26 cellular contexts compared by ENCODE assay signal in the genomic region with DNA sequence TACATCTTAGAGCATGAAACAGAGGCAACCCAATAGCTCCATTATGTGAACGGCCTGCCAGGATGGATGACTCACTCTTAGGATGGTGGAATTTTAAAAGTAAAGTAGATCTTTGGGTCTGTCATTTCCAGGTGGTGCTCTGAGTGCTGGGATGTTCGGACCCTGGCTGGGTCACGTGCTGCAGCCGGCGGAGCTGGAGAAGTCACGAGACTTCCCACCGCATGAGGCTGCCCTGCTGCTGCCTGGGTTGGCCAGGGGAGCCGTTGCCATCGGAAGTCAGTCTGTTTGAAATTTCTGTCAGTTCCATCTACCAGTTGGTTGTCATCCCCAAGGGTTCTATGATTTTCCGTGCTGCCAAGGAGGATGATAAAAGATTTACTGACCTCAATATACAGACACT.
"Had no signal": no experiment of that assay in that cellular context is flagged by ENCODE, and none has a peak within 500 bp of the region (broad histone marks: within the 10 kb centered on the region; RNA-seq: fewer than 3 reads in every experiment).

No MANE protein-coding gene starts in this region.

- H3K36me3 ChIP-seq: adrenal gland, Peyer's patch, SJSA1 had no signal

- H3K4me3 Mint-ChIP-seq: activated CD8-positive, alpha-beta T cell treated with anti-CD3 and anti-CD28 coated beads, Interleukin-2, amount 10 ng/mL, durations not matched to agents 7 days and 5 days; activated naive CD8-positive, alpha-beta T cell treated with anti-CD3 and anti-CD28 coated beads, Interleukin-2, amount 10 ng/mL, durations not matched to agents 7 days and 5 days; T-helper 2 cell treated with Interferon-gamma antibody and Interleukin-4, amounts not matched to agents 5 μg/mL and 100 μg/mL, for 36 hours had no signal

- DNase-seq: activated CD4-positive, alpha-beta T cell treated with anti-CD3 and anti-CD28 coated beads for 48 hours; activated CD4-positive, alpha-beta T cell treated with anti-CD3 and anti-CD28 coated beads, Interleukin-2, amount 50 U/mL, for 4 hours; activated CD4-positive, CD25-positive, alpha-beta regulatory T cell treated with anti-CD3 and anti-CD28 coated beads, Interleukin-2, amount 50 U/mL, for 72 hours; activated CD8-positive, alpha-beta memory T cell treated with anti-CD3 and anti-CD28 coated beads, Interleukin-2, amount 50 U/mL, for 48 hours; activated CD8-positive, alpha-beta T cell treated with anti-CD3 and anti-CD28 coated beads, Interleukin-2, amount 10 ng/mL, durations not matched to agents 7 days and 5 days; activated naive CD4-positive, alpha-beta T cell treated with anti-CD3 and anti-CD28 coated beads, Interleukin-2, amount 50 U/mL, for 16 hours; activated naive CD8-positive, alpha-beta T cell treated with anti-CD3 and anti-CD28 coated beads, Interleukin-2, amount 10 ng/mL, durations not matched to agents 7 days and 5 days; activated T-cell treated with anti-CD3 and anti-CD28 coated beads, Interleukin-2, amount 50 U/mL, for 1 hour; adrenal gland; anterior cingulate cortex; cerebellar nuclear complex; NCI-H1092; NCI-H1417; NCI-H1694; NCI-H2029 treated with DMSO at 0.1 percent for 48 hours; NCI-H345; NCI-H510A; NCI-H69; NK-92 treated with Interleukin-12 subunit alpha and Interleukin-12 subunit beta, amount 100 ng/mL, for 24 hours; OCI-M1; Peyer's patch; SHP77; SW 1271 had no signal

- H3K27ac ChIP-seq: adrenal gland, Peyer's patch, SJSA1 had no signal

- H3K27ac Mint-ChIP-seq: activated CD8-positive, alpha-beta T cell treated with anti-CD3 and anti-CD28 coated beads, Interleukin-2, amount 10 ng/mL, durations not matched to agents 7 days and 5 days; activated naive CD8-positive, alpha-beta T cell treated with anti-CD3 and anti-CD28 coated beads, Interleukin-2, amount 10 ng/mL, durations not matched to agents 7 days and 5 days; T-helper 2 cell treated with Interferon-gamma antibody and Interleukin-4, amounts not matched to agents 5 μg/mL and 100 μg/mL, for 36 hours had no signal

- ATAC-seq: activated CD8-positive, alpha-beta T cell treated with anti-CD3 and anti-CD28 coated beads, Interleukin-2, amount 10 ng/mL, durations not matched to agents 7 days and 5 days; SK-N-SH treated with all-trans-retinoic acid at 6 μM for 48 hours had no signal

- H3K36me3 Mint-ChIP-seq: activated naive CD8-positive, alpha-beta T cell treated with anti-CD3 and anti-CD28 coated beads, Interleukin-2, amount 10 ng/mL, durations not matched to agents 7 days and 5 days had no signal

- H3K9me3 ChIP-seq: adrenal gland, Peyer's patch, SJSA1 had no signal

- H3K4me1 Mint-ChIP-seq: activated naive CD8-positive, alpha-beta T cell treated with anti-CD3 and anti-CD28 coated beads, Interleukin-2, amount 10 ng/mL, durations not matched to agents 7 days and 5 days had no signal

- H3K4me1 ChIP-seq: adrenal gland, Peyer's patch, SJSA1 had no signal

- H3K4me3 ChIP-seq: adrenal gland, Peyer's patch, SJSA1 had no signal

- H3K27me3 ChIP-seq: adrenal gland, Peyer's patch, SJSA1 had no signal
